Comparison of ENCODE assay signal across 8 cellular contexts in genomic region chr1:203290261-203291089, GRCh38. TPM values are rescaled to one million over a fixed set of nuclear protein-coding genes. Genes with fewer than 3 reads are reported as not detected.
DNase-seq lines count a peak whose midpoint lies in the region; ATAC-seq and TF ChIP-seq lines count a peak whose summit lies in the region.

No MANE protein-coding gene starts in this region.

- ATAC-seq in GM21390 (IDR thresholded peaks at IDR 0.05; ENCODE audit: unreplicated experiment): peak; percentile 48
- peak; percentile 86 to 91 (median 88) for ATAC-seq in heart right ventricle

- WGBS in heart right ventricle, 2 donors: 14 to 15% methylated on average over 31 of the region's 31 CpGs
- 22 to 42% methylated on average over 7 to 13 of the region's 31 CpGs for WGBS in thyroid gland, 2 donors

- no peaks in the 10 kb centered on the region for H3K27me3 ChIP-seq in heart right ventricle
- H3K27me3 ChIP-seq in parathyroid adenoma (ENCODE audit: control insufficient read depth, insufficient read depth, low read length): no peaks in the 10 kb centered on the region
- H3K27me3 ChIP-seq in thyroid gland: no peaks in the 10 kb centered on the region

- H3K27ac ChIP-seq in KOPT-K1 (ENCODE audit: low read depth, low read length, poor library complexity, severe bottlenecking) (peak overlapping the region; percentile 80), heart right ventricle (peak overlapping the region; percentile 60 to 99 (median 90)), parathyroid adenoma (peak overlapping the region; percentile 82), thyroid gland (peak overlapping the region; percentile 94 to 99 (median 98))

- intact Hi-C loops in heart right ventricle (cut with DNase I): no loop called here
- intact Hi-C loops in thyroid gland (cut with DNase I): no loop called here

- H2AFZ ChIP-seq in parathyroid adenoma: peak overlapping the region; percentile 77

- no peaks in the 10 kb centered on the region for H3K79me2 ChIP-seq in parathyroid adenoma

- peak in 2 of 9 donors; percentile 3 to 8 for TF ChIP-seq CTCF in heart right ventricle (IDR thresholded peaks at IDR 0.05)
- TF ChIP-seq CTCF in parathyroid adenoma (IDR thresholded peaks at IDR 0.05): no peak
- no peak for TF ChIP-seq CTCF in thyroid gland (IDR thresholded peaks at IDR 0.05)

- no peak overlapping the region for H3K9ac ChIP-seq in parathyroid adenoma

- peaks cover 22 to 61% (median 57%) of the 10 kb centered on the region in 9 donors for H3K4me1 ChIP-seq in heart right ventricle
- H3K4me1 ChIP-seq in parathyroid adenoma: peaks cover 19% of the 10 kb centered on the region
- H3K4me1 ChIP-seq in thyroid gland: peaks cover 35 to 62% of the 10 kb centered on the region in 2 donors

- H3K9me3 ChIP-seq in KOPT-K1 (ENCODE audit: insufficient read depth, low read length, poor library complexity, severe bottlenecking) (no peaks in the 10 kb centered on the region), heart right ventricle (no peaks in the 10 kb centered on the region), parathyroid adenoma (ENCODE audit: control insufficient read depth, low read length) (no peaks in the 10 kb centered on the region), thyroid gland (no peaks in the 10 kb centered on the region)

- peak in 1 of 2 donors; percentile 86 for TF ChIP-seq POLR2A in thyroid gland (IDR thresholded peaks at IDR 0.05)

- peak overlapping the region; percentile 48 for H3K4me2 ChIP-seq in parathyroid adenoma (ENCODE audit: low read length)

- H3K4me3 ChIP-seq in heart right ventricle (peak overlapping the region in 7 of 10 donors; percentile 29 to 50 (median 39)), parathyroid adenoma (ENCODE audit: low read depth, low read length) (no peak overlapping the region), thyroid gland (replicated peaks in 1 of 3) (no peak overlapping the region)

- H3K36me3 ChIP-seq in KOPT-K1 (ENCODE audit: insufficient read depth, low read length) (no peaks in the 10 kb centered on the region), heart right ventricle (no peaks in the 10 kb centered on the region), parathyroid adenoma (ENCODE audit: control insufficient read depth, insufficient read depth, low read length) (no peaks in the 10 kb centered on the region), thyroid gland (no peaks in the 10 kb centered on the region)

- DNase-seq in COLO668 (lab: John Stamatoyannopoulos, UW; ENCODE audit: unreplicated experiment) (peak; percentile 99), SHP77 (lab: John Stamatoyannopoulos, UW) (peak; percentile 94 to 97), heart right ventricle (peak; percentile 93 to 96), thyroid gland (peak; percentile 97 to 98)
- DNase-seq in activated naive CD8-positive, alpha-beta T cell treated with anti-CD3 and anti-CD28 coated beads, Interleukin-2, amount 50 U/mL, for 16 hours (ENCODE audit: low read depth, low spot score): peak; percentile 96

RNA-seq across cellular contexts. Expression of gene BTG2, which starts 14.8 kb away (rescaled TPM):
- total RNA-seq in heart right ventricle (100 to 1,000 TPM in 3 of 10 donors, 10 to 100 TPM in 7; 26.4 to 349 (median 58.9) TPM), thyroid gland (10 to 100 TPM; 41.9 to 82.1 (median 51.9) TPM)
- polyA plus RNA-seq in heart right ventricle: 10 to 100 TPM; 28.3 to 49.6 TPM

Comparison
In these comparisons a context has a peak if more than half of its experiments do, and no peak if none do; other contexts are left out.
1. H3K4me3 ChIP-seq: peak in heart right ventricle (7 of 10); none in parathyroid adenoma (single experiment) and thyroid gland (0 of 3).
2. Peak in every context shown above with its lines, with median percentiles within 50 percentile points of each other: DNase-seq and H3K27ac ChIP-seq.